Comparison of ENCODE assay signal across 1 cellular context in the genomic region with DNA sequence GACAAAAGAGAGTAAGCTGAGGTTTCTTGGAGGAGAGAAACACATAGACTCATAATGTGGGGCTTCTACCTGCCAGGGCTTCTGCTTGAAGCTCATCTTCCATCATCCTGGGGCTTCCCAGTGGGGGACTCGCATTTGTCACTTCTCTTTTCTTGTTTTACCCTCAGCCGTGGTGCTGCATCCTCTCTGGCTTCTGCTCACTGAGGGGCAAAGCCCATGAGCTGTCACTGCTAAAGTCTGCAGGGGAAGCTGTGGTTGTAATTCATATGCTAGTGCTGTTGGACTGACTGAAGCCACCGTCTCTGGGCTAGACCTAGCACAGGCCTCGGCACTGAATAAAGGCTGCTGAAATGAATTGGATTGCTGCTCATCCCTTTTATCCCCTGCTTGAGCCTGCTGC.
TF ChIP-seq lines count a peak whose summit lies in the region.

No MANE protein-coding gene starts in this region.

TF ChIP-seq in HepG2, 621 proteins besides CTCF, POLR2A, EP300 and RAD21 (continued from another document):
- TF ChIP-seq, protein P1, sequence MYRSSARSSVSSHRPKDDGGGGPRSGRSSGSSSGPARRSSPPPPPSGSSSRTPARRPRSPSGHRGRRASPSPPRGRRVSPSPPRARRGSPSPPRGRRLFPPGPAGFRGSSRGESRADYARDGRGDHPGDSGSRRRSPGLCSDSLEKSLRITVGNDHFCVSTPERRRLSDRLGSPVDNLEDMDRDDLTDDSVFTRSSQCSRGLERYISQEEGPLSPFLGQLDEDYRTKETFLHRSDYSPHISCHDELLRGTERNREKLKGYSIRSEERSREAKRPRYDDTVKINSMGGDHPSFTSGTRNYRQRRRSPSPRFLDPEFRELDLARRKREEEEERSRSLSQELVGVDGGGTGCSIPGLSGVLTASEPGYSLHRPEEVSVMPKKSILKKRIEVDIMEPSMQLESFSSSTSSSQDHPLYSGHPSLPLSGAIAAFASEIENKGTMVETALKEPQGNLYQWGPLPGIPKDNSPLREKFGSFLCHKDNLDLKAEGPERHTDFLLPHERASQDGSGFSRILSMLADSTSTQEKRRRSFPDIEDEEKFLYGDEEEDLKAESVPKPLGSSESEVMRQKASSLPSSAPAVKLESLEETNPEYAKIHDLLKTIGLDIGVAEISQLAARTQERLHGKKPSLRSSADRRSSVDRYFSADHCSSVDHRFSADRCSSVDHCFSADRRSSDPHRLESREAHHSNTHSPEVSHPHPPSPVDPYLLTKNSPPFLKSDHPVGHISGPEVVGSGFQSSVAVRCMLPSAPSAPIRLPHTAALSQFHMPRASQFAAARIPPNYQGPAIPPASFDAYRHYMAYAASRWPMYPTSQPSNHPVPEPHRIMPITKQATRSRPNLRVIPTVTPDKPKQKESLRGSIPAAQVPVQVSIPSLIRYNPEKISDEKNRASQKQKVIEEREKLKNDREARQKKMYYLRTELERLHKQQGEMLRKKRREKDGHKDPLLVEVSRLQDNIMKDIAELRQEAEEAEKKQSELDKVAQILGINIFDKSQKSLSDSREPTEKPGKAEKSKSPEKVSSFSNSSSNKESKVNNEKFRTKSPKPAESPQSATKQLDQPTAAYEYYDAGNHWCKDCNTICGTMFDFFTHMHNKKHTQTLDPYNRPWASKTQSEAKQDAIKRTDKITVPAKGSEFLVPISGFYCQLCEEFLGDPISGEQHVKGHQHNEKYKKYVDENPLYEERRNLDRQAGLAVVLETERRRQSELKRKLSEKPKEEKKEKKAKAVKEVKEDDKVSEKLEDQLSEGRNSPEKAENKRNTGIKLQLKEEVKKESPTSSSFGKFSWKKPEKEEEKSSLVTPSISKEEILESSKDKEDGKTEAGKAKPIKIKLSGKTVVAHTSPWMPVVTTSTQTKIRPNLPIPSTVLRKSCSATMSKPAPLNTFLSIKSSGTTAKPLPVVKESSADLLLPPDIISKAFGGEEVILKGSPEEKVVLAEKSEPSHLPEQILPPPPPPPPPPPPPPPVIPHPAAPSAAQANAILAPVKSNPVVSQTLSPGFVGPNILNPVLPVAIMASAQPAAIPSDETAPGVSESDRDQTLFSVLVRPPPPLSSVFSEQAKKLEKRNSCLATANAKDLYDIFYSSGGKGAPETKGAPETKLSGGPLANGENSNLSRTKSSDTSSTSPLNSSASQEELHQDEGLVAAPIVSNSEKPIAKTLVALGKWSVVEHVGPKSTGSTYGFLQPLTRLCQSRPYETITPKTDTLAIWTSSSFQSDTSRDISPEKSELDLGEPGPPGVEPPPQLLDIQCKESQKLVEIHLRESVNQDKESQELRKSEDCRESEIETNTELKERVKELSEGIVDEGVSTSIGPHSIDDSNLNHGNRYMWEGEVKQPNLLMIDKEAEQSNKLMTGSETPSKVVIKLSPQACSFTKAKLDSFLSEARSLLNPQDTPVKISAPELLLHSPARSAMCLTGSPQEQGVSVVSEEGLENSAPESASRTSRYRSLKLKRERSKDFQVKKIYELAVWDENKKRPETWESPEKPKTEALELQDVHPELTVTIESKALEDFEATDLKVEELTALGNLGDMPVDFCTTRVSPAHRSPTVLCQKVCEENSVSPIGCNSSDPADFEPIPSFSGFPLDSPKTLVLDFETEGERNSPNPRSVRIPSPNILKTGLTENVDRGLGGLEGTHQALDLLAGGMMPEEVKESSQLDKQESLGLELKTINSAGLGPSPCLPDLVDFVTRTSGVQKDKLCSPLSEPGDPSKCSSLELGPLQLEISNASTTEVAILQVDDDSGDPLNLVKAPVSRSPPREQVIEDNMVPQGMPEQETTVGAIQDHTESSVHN (CRISPR knock-in tag; IDR thresholded peaks at IDR 0.05): no peak
- TF ChIP-seq, protein P2, sequence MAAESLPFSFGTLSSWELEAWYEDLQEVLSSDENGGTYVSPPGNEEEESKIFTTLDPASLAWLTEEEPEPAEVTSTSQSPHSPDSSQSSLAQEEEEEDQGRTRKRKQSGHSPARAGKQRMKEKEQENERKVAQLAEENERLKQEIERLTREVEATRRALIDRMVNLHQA (CRISPR knock-in tag; IDR thresholded peaks at IDR 0.05): no peak
- TF ChIP-seq, protein P3, sequence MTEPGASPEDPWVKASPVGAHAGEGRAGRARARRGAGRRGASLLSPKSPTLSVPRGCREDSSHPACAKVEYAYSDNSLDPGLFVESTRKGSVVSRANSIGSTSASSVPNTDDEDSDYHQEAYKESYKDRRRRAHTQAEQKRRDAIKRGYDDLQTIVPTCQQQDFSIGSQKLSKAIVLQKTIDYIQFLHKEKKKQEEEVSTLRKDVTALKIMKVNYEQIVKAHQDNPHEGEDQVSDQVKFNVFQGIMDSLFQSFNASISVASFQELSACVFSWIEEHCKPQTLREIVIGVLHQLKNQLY (CRISPR knock-in tag; IDR thresholded peaks at IDR 0.05): no peak
